7 cellular contexts compared by ENCODE assay signal in the genomic region with DNA sequence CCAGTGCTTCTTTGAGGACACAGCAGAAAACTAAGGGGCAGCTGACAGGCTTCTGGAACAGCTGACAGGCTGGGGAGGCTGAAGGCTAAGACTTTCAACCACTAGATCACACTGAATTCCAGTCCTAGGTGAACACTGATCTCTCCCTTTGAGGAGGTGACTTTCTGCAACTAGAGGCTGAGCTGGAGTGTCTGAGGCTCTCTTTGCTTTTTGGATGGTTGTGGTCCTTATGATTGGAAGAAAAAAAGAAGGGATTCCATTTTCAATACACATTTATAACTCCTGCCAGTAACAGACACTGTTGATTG. TPM values are rescaled to one million over a fixed set of nuclear protein-coding genes. Genes with fewer than 3 reads are reported as not detected.
DNase-seq lines count a peak whose midpoint lies in the region; ATAC-seq, FAIRE-seq and TF ChIP-seq lines count a peak whose summit lies in the region.

No MANE protein-coding gene starts in this region.

- H3K27ac Mint-ChIP-seq in IgD-negative memory B cell (peak overlapping the region; percentile 54 to 93 (median 83)), astrocyte (ENCODE audit: unreplicated experiment) (no peak overlapping the region)

- H3K9me3 ChIP-seq in astrocyte (ENCODE audit: insufficient read depth, low read depth, low read length) = no peaks in the 10 kb centered on the region
- H3K9me3 ChIP-seq in liver (ENCODE audit: control insufficient read depth in 4 of 4, low read length in 3 of 4) = no peaks in the 10 kb centered on the region
- H3K9me3 ChIP-seq in suprapubic skin = no peaks in the 10 kb centered on the region

- H3K4me3 ChIP-seq in astrocyte (ENCODE audit: insufficient read depth, low read depth, low read length) (no peak overlapping the region), liver (ENCODE audit: low read depth in 1 of 3, low read length in 3 of 3) (peak overlapping the region; percentile 82 to 90 (median 83)), suprapubic skin (peak overlapping the region; percentile 77)

- H3K27me3 ChIP-seq in astrocyte (ENCODE audit: insufficient read depth, low read length) = peaks cover 12% of the 10 kb centered on the region
- no peaks in the 10 kb centered on the region for H3K27me3 ChIP-seq in liver (ENCODE audit: control insufficient read depth in 4 of 4, insufficient read depth in 4 of 4, low read length in 3 of 4)
- H3K27me3 ChIP-seq in suprapubic skin = no peaks in the 10 kb centered on the region

- H3K4me1 Mint-ChIP-seq in IgD-negative memory B cell (peaks cover 51 to 52% (median 52%) of the 10 kb centered on the region in 3 donors), astrocyte (ENCODE audit: low read depth, unreplicated experiment) (peaks cover 24% of the 10 kb centered on the region)

- no peaks in the 10 kb centered on the region for H3K36me3 ChIP-seq in astrocyte (ENCODE audit: insufficient read depth, low read length)
- H3K36me3 ChIP-seq in liver (ENCODE audit: control insufficient read depth in 4 of 4, insufficient read depth in 3 of 4, low read depth in 1 of 4, low read length in 3 of 4) = no peaks in the 10 kb centered on the region
- no peaks in the 10 kb centered on the region for H3K36me3 ChIP-seq in suprapubic skin

- DNase-seq in astrocyte (ENCODE audit: low read depth) (no peak), suprapubic skin (ENCODE audit: low spot score in 2 of 2) (no peak), foreskin melanocyte (no peak), NCI-H1436 treated with DMSO at 0.1 percent for 48 hours (lab: John Stamatoyannopoulos, UW) (no peak)

- H3K36me3 Mint-ChIP-seq in IgD-negative memory B cell (no peaks in the 10 kb centered on the region), astrocyte (ENCODE audit: low read depth, unreplicated experiment) (no peaks in the 10 kb centered on the region)

- H3K4me3 Mint-ChIP-seq in IgD-negative memory B cell (peak overlapping the region; percentile 86 to 94 (median 92)), astrocyte (ENCODE audit: unreplicated experiment) (peak overlapping the region; percentile 75)

- peaks cover 1% of the 10 kb centered on the region for H3K27me3 Mint-ChIP-seq in IgD-negative memory B cell
- H3K27me3 Mint-ChIP-seq in astrocyte (ENCODE audit: low read depth, unreplicated experiment) = peaks cover 30% of the 10 kb centered on the region

- H3K9ac ChIP-seq in astrocyte (ENCODE audit: low read length) (peak overlapping the region; percentile 87), liver (ENCODE audit: low read depth in 1 of 2, low read length in 2 of 2) (peak overlapping the region; percentile 98 to 100)

- peak overlapping the region; percentile 97 for H3K4me2 ChIP-seq in astrocyte (ENCODE audit: low read length)

- no peak for TF ChIP-seq RAD21 in liver (IDR thresholded peaks at IDR 0.05)

- TF ChIP-seq POLR2A in suprapubic skin (IDR thresholded peaks at IDR 0.05) = no peak

- no peak for TF ChIP-seq CTCF in astrocyte (IDR thresholded peaks at IDR 0.05; ENCODE audit: insufficient read depth, low read depth, low read length)
- TF ChIP-seq CTCF in liver (IDR thresholded peaks at IDR 0.05; ENCODE audit: low read depth, low read length, missing input control) = no peak
- TF ChIP-seq CTCF in suprapubic skin (IDR thresholded peaks at IDR 0.05) = no peak

- H3K9me3 Mint-ChIP-seq in IgD-negative memory B cell = no peaks in the 10 kb centered on the region
- H3K9me3 Mint-ChIP-seq in astrocyte (ENCODE audit: unreplicated experiment) = no peaks in the 10 kb centered on the region

- H4K20me1 ChIP-seq in astrocyte (ENCODE audit: insufficient read depth, low read length) = no peaks in the 10 kb centered on the region

- no peak for FAIRE-seq in astrocyte (lab: Jason Lieb, UNC)

- peaks cover 25% of the 10 kb centered on the region for H3K4me1 ChIP-seq in astrocyte (ENCODE audit: insufficient read depth, low read length)
- peaks cover 4 to 55% (median 36%) of the 10 kb centered on the region in 4 donors for H3K4me1 ChIP-seq in liver (ENCODE audit: control insufficient read depth in 4 of 4, insufficient read depth in 4 of 4, low read length in 3 of 4)
- peaks cover 55% of the 10 kb centered on the region for H3K4me1 ChIP-seq in suprapubic skin

- no peak overlapping the region for H2AFZ ChIP-seq in astrocyte (ENCODE audit: low read depth, low read length)

- no peaks in the 10 kb centered on the region for H3K79me2 ChIP-seq in astrocyte (ENCODE audit: insufficient read depth, low read length)

- TF ChIP-seq EP300 in suprapubic skin (IDR thresholded peaks at IDR 0.05) = no peak

- ATAC-seq in GM21528 (IDR thresholded peaks at IDR 0.05; ENCODE audit: low FRiP score, unreplicated experiment) = no peak

- H3K27ac ChIP-seq in astrocyte (ENCODE audit: low read depth, low read length) (no peak overlapping the region), liver (ENCODE audit: low read depth in 1 of 2, low read length in 2 of 2) (peak overlapping the region; percentile 99 to 100), suprapubic skin (peak overlapping the region; percentile 96)

TF ChIP-seq in liver, 16 proteins besides CTCF, POLR2A, EP300 and RAD21:
- no peak for TF ChIP-seq REST (IDR thresholded peaks at IDR 0.05)
- TF ChIP-seq, protein P1, sequence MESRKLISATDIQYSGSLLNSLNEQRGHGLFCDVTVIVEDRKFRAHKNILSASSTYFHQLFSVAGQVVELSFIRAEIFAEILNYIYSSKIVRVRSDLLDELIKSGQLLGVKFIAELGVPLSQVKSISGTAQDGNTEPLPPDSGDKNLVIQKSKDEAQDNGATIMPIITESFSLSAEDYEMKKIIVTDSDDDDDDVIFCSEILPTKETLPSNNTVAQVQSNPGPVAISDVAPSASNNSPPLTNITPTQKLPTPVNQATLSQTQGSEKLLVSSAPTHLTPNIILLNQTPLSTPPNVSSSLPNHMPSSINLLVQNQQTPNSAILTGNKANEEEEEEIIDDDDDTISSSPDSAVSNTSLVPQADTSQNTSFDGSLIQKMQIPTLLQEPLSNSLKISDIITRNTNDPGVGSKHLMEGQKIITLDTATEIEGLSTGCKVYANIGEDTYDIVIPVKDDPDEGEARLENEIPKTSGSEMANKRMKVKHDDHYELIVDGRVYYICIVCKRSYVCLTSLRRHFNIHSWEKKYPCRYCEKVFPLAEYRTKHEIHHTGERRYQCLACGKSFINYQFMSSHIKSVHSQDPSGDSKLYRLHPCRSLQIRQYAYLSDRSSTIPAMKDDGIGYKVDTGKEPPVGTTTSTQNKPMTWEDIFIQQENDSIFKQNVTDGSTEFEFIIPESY (IDR thresholded peaks at IDR 0.05) = no peak
- no peak for TF ChIP-seq YY1 (IDR thresholded peaks at IDR 0.05)
- TF ChIP-seq, protein P2, sequence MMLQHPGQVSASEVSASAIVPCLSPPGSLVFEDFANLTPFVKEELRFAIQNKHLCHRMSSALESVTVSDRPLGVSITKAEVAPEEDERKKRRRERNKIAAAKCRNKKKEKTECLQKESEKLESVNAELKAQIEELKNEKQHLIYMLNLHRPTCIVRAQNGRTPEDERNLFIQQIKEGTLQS (IDR thresholded peaks at IDR 0.05) = no peak
- TF ChIP-seq JUND (IDR thresholded peaks at IDR 0.05) = no peak
- no peak for TF ChIP-seq EGR1 (IDR thresholded peaks at IDR 0.05; ENCODE audit: low read depth in 2 of 2)
- no peak for TF ChIP-seq GABPA (IDR thresholded peaks at IDR 0.05 in 1 of 2, conservative IDR thresholded peaks at IDR 0.05 in 1 of 2)
- no peak for TF ChIP-seq HNF4A (conservative IDR thresholded peaks at IDR 0.05)
- TF ChIP-seq FOXA1 (IDR thresholded peaks at IDR 0.05) = no peak
- no peak for TF ChIP-seq SP1 (IDR thresholded peaks at IDR 0.05)
- no peak for TF ChIP-seq NR2F2 (IDR thresholded peaks at IDR 0.05)
- no peak for TF ChIP-seq HNF4G (IDR thresholded peaks at IDR 0.05)
- no peak for TF ChIP-seq RXRA (IDR thresholded peaks at IDR 0.05)
- TF ChIP-seq TAF1 (conservative IDR thresholded peaks at IDR 0.05) = no peak
- no peak for TF ChIP-seq FOXA2 (IDR thresholded peaks at IDR 0.05)
- TF ChIP-seq MAX (IDR thresholded peaks at IDR 0.05) = no peak

RNA-seq across cellular contexts. Expression of gene IL6R, which starts 1.4 kb away (rescaled TPM):
- polyA plus RNA-seq in IgD-negative memory B cell (6.8 TPM), liver (10 to 100 TPM; 18.8 to 23.6 TPM)
- total RNA-seq in astrocyte (2.2 and 2.5 TPM in 2 replicates), liver (10 to 100 TPM; 47.0 to 67.6 TPM), suprapubic skin (10 to 100 TPM; 16.1 to 22.9 (median 20.8) TPM)
